Comparison of ENCODE assay signal across 8 cellular contexts in the genomic region with DNA sequence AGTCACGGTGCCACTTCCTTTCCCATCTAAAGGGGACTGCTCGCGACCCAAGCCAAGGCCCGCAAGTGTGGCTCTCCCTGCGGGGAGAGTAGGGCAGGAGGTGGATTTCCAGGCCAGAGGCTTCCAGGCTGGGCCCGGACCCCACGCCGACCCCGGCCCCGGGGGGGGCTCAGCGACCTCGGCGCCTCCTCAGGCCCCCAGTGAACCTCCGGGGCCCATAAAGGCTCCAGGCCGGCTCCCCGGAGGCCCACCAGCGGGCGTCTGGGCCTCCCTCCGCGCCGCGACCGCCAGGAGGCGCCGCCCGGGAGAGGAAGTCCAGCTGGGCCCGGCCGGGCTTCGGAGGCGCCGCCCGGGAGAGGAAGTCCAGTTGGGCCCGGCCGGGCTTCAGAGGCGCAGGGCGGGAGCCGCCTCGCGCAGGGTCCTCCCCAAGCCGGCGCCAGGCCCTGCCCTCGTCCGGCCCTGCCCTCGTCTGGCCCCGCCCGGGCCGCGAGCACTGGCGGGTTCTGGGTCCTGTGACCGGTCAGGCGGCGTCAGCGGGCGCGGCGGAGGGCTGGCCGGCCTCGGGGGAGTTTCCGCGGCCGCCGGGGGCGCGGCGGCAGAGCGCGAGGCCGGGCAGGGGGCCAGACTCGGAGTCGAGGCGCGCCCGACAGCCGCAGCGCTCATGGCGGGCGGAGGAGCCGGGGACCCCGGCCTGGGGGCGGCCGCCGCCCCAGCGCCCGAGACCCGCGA. TPM values are rescaled to one million over a fixed set of nuclear protein-coding genes. Genes with fewer than 3 reads are reported as not detected.
DNase-seq lines count a peak whose midpoint lies in the region; ATAC-seq, FAIRE-seq and TF ChIP-seq lines count a peak whose summit lies in the region.

Gene RAB32, plus strand, starts transcription at position 623 of the 729 bp plus-strand sequence. Its CDS starts 39 bp downstream, at position 662.

- TF ChIP-seq CTCF in AG04450 (IDR thresholded peaks at IDR 0.05; ENCODE audit: low read depth, low read length): peak; percentile 63
- TF ChIP-seq CTCF in astrocyte of the cerebellum (IDR thresholded peaks at IDR 0.05; ENCODE audit: low read depth, low read length, missing control alignments): peak; percentile 52
- TF ChIP-seq CTCF in pancreas (IDR thresholded peaks at IDR 0.05): peak; percentile 40 to 61 (median 49)

- no peak for FAIRE-seq in pancreas (lab: Jason Lieb, UNC)

- peak within 1 kb of the TSS; percentile 89 for H3K9ac ChIP-seq in NT2/D1 (ENCODE audit: insufficient read length, low read depth)

- H3K9me3 ChIP-seq in AG04450 (ENCODE audit: control insufficient read depth, insufficient read depth, low read length) (peaks cover 2% of the 10 kb centered on the region; the same call in 1 of the 2 replicates), NT2/D1 (ENCODE audit: insufficient read depth, low read length) (no peaks in the 10 kb centered on the region), pancreas (no peaks in the 10 kb centered on the region)

- ATAC-seq in GM18517 (IDR thresholded peaks at IDR 0.05; ENCODE audit: unreplicated experiment) (peak; percentile 51), HG03060 (IDR thresholded peaks at IDR 0.05; ENCODE audit: low read depth, unreplicated experiment) (peak; percentile 53), left ventricle myocardium superior (peak; percentile 99), pancreas (peak; percentile 95 to 97 (median 96)), GM18873 (IDR thresholded peaks at IDR 0.05; ENCODE audit: low FRiP score, unreplicated experiment) (no peak)

- in situ Hi-C loops in astrocyte of the cerebellum (cut with HindIII; ENCODE audit: low sequenced_read_pairs): no loop called here

- H3K27me3 ChIP-seq in AG04450 (ENCODE audit: control insufficient read depth, insufficient read depth, low read length) (no peaks in the 10 kb centered on the region), NT2/D1 (ENCODE audit: insufficient read depth, insufficient read length) (no peaks in the 10 kb centered on the region), pancreas (no peaks in the 10 kb centered on the region)

- CTCF ChIA-PET in AG04450 (lab: Charles Lee): interaction anchor here (0.6 to 1.3 kb wide), 7 partner anchors 11 to 157 kb away, joined by 3 to 6 read pairs (median 3); no protein-coding TSS in a partner anchor

- 3 to 4% methylated on average over 75 to 86 of the region's 86 CpGs for WGBS in pancreas, 2 donors

- H3K27ac ChIP-seq in AG04450 (ENCODE audit: low read depth, low read length) (peak within 1 kb of the TSS; percentile 92), pancreas (peak within 1 kb of the TSS; percentile 84 to 97 (median 92))

- H3K36me3 ChIP-seq in NT2/D1 (ENCODE audit: insufficient read depth, insufficient read length, low read length): no peaks in the 10 kb centered on the region
- no peaks in the 10 kb centered on the region for H3K36me3 ChIP-seq in pancreas

- H3K4me1 ChIP-seq in NT2/D1 (ENCODE audit: insufficient read depth, insufficient read length) (no peaks in the 10 kb centered on the region), pancreas (peaks cover 0 to 9% (median 0%) of the 10 kb centered on the region in 3 donors)

- POLR2A ChIA-PET in AG04450 (lab: Yijun Ruan, JAX): interaction anchor here (1.0 kb wide), 1 partner anchor 17 kb away, joined by 3 read pairs; no protein-coding TSS in a partner anchor

- H3K4me3 ChIP-seq in AG04450 (ENCODE audit: low read depth, low read length): peak within 1 kb of the TSS; percentile 93
- H3K4me3 ChIP-seq in NT2/D1 (ENCODE audit: insufficient read length, low read depth): peak within 1 kb of the TSS; percentile 85
- H3K4me3 ChIP-seq in astrocyte of the cerebellum (ENCODE audit: low read depth, low read length): peak within 1 kb of the TSS; percentile 82
- peak within 1 kb of the TSS; percentile 66 to 76 (median 71) for H3K4me3 ChIP-seq in pancreas

- intact Hi-C loops in left ventricle myocardium superior (cut with micrococcal nuclease) (no loop called here), pancreas (cut with DNase I) (no loop called here)

- peak; percentile 84 for DNase-seq in AG04450 (ENCODE audit: low read depth, low spot score)
- DNase-seq in NT2/D1 (ENCODE audit: low read depth, low spot score): peak; percentile 67
- DNase-seq in astrocyte of the cerebellum (ENCODE audit: low read depth): peak; percentile 83
- DNase-seq in left ventricle myocardium superior: peak; percentile 97
- peak; percentile 90 to 97 (median 94) for DNase-seq in pancreas

RNA-seq across cellular contexts. Expression of gene RAB32, which starts in this region (rescaled TPM):
- polyA plus RNA-seq in AG04450 (2011; rRNA removed) (85.9 and 100 TPM in 2 replicates), pancreas (1 to 10 TPM; 5.6 to 7.9 TPM)
- polyA minus RNA-seq in AG04450 (2011; rRNA and poly(A)+ RNA removed): 14.1 and 17.8 TPM in 2 replicates
- total RNA-seq in left ventricle myocardium superior (5.3 TPM), pancreas (10 to 100 TPM in 2 of 6 donors, 1 to 10 TPM in 4; 3.5 to 19.0 (median 4.5) TPM)
